In the genomic region with DNA sequence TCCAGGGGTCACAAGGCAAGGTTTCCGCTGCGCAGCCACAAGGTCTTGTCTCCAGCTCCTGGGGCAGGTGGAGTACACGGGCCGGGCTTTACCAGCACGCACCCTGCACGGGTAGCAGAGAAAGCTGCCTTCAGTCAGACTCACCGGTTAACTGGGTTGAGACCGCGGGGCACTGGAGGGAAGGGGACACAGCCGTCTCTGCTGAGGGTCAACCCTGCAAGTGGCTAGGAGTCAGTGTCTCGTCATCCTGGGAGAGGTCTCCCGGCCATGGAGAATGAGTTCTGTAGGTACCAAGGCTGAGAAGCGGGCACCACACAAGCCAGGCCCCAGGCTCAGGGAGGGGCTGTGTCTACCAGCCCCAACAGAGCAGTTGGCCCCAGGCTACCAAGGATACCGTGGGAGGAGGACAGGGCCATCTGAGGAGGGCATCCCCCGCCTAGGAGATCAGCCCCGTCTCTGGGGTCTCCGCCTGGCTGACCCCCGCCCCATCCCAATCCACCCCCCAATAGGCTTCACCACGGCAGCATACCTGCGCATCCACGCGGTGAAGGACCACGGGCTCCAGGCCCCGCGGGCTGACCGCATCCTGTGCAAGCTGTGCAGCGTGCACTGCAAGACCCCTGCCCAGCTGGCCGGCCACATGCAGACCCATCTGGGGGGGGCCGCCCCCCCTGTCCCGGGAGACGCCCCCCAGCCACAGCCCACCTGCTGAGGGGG, we compare ENCODE assay signal across 8 cellular contexts. TPM values are rescaled to one million over a fixed set of nuclear protein-coding genes. Genes with fewer than 3 reads are reported as not detected.
A peak's percentile ranks its signal among the peaks of the same experiment; 100 is the strongest.
DNase-seq lines count a peak whose midpoint lies in the region; ATAC-seq and TF ChIP-seq lines count a peak whose summit lies in the region.

No MANE protein-coding gene starts in this region.

- peaks cover 37% of the 10 kb centered on the region for H3K36me3 Mint-ChIP-seq in GM23338 (ENCODE audit: low read depth)
- H3K36me3 Mint-ChIP-seq in T-helper 17 cell (ENCODE audit: low read depth): peaks cover 2% of the 10 kb centered on the region

- ATAC-seq in GM23338 (no peak), T-helper 17 cell (no peak), HG03457 (IDR thresholded peaks at IDR 0.05; ENCODE audit: unreplicated experiment) (no peak), HG03025 (IDR thresholded peaks at IDR 0.05; ENCODE audit: low FRiP score, unreplicated experiment) (no peak)

- H3K27ac ChIP-seq in GM23338 (ENCODE audit: low read depth) (peak overlapping the region; percentile 88), skeletal muscle tissue (ENCODE audit: low read depth, low read length) (peak overlapping the region; percentile 89)

- peaks cover 9% of the 10 kb centered on the region; the same call in 1 of the 2 replicates for H3K36me3 ChIP-seq in GM23338 (ENCODE audit: insufficient read depth)
- H3K36me3 ChIP-seq in skeletal muscle tissue (ENCODE audit: control insufficient read depth in 3 of 3, insufficient read depth in 3 of 3, low read length in 3 of 3): peaks cover 11 to 15% (median 14%) of the 10 kb centered on the region in 3 donors

- H3K4me3 Mint-ChIP-seq in GM23338: peak overlapping the region; percentile 86
- H3K4me3 Mint-ChIP-seq in T-helper 17 cell: peak overlapping the region; percentile 95

- peak overlapping the region; percentile 33 to 53 (median 50) for H3K9ac ChIP-seq in skeletal muscle tissue (ENCODE audit: low read depth in 1 of 3, low read length in 3 of 3)

- H3K4me1 Mint-ChIP-seq in GM23338 (peaks cover 50% of the 10 kb centered on the region), T-helper 17 cell (peaks cover 47% of the 10 kb centered on the region)

- H3K27me3 Mint-ChIP-seq in GM23338 (ENCODE audit: insufficient read depth, low read depth, poor library complexity) (peaks cover 42% of the 10 kb centered on the region), T-helper 17 cell (no peaks in the 10 kb centered on the region)

- H3K4me2 ChIP-seq in GM23338: peak overlapping the region; percentile 97

- peak overlapping the region; percentile 79; the same call in 1 of the 2 replicates for H3K27ac Mint-ChIP-seq in GM23338
- H3K27ac Mint-ChIP-seq in T-helper 17 cell: peak overlapping the region; percentile 95

- H3K4me3 ChIP-seq in GM23338 (peak overlapping the region; percentile 87; the same call in 1 of the 2 replicates), fibroblast of pulmonary artery (replicated peaks; ENCODE audit: low read depth, low read length) (peak overlapping the region; percentile 66), skeletal muscle tissue (ENCODE audit: low read length in 3 of 3) (peak overlapping the region in 1 of 3 donors; percentile 29)

- H3K9me3 ChIP-seq in T-helper 17 cell (ENCODE audit: control insufficient read depth, low read length, poor library complexity, severe bottlenecking) (no peaks in the 10 kb centered on the region), skeletal muscle tissue (ENCODE audit: control insufficient read depth in 3 of 3, low read length in 3 of 3) (no peaks in the 10 kb centered on the region)

- H4K20me1 ChIP-seq in GM23338 (replicated peaks; ENCODE audit: insufficient read depth): peaks cover 13% of the 10 kb centered on the region; the same call in 1 of the 2 replicates

- H3K79me2 ChIP-seq in GM23338 (replicated peaks; ENCODE audit: insufficient read depth): peaks cover 28% of the 10 kb centered on the region

- H3K4me1 ChIP-seq in GM23338 (ENCODE audit: insufficient read depth) (peaks cover 53% of the 10 kb centered on the region), skeletal muscle tissue (ENCODE audit: control insufficient read depth in 3 of 3, insufficient read depth in 3 of 3, low read length in 3 of 3) (peaks cover 59 to 70% (median 68%) of the 10 kb centered on the region in 3 donors)

- DNase-seq in GM23338 (ENCODE audit: low spot score): no peak
- no peak for DNase-seq in T-helper 17 cell
- DNase-seq in fibroblast of pulmonary artery (ENCODE audit: low read depth): no peak
- no peak for DNase-seq in AG20443 (ENCODE audit: low spot score)
- no peak for DNase-seq in cerebellar nuclear complex (lab: John Stamatoyannopoulos, UW)

- TF ChIP-seq CTCF in GM23338 (conservative IDR thresholded peaks at IDR 0.05; ENCODE audit: low read depth in 2 of 2) (no peak), fibroblast of pulmonary artery (IDR thresholded peaks at IDR 0.05; ENCODE audit: low read length, missing control alignments) (no peak)

- no peaks in the 10 kb centered on the region for H3K9me2 ChIP-seq in GM23338 (ENCODE audit: insufficient read depth)

- peaks cover 41% of the 10 kb centered on the region for H3F3A ChIP-seq in GM23338 (replicated peaks; ENCODE audit: low read depth)

- H2AFZ ChIP-seq in GM23338: no peak overlapping the region

- peaks cover 3% of the 10 kb centered on the region for H3K9me3 Mint-ChIP-seq in GM23338

- no peaks in the 10 kb centered on the region for H3K27me3 ChIP-seq in GM23338 (ENCODE audit: insufficient read depth)
- H3K27me3 ChIP-seq in skeletal muscle tissue (ENCODE audit: control insufficient read depth in 3 of 3, insufficient read depth in 3 of 3, low read length in 3 of 3): no peaks in the 10 kb centered on the region

TF ChIP-seq in GM23338, 12 proteins besides CTCF, POLR2A, EP300 and RAD21:
- TF ChIP-seq NANOG (IDR thresholded peaks at IDR 0.05; ENCODE audit: borderline replicate concordance) (no peak), EZH2 (IDR thresholded peaks at IDR 0.05; ENCODE audit: low read depth, unreplicated experiment) (no peak), POLR2AphosphoS5 (IDR thresholded peaks at IDR 0.05; ENCODE audit: low read depth) (no peak)
- TF ChIP-seq, protein P1, sequence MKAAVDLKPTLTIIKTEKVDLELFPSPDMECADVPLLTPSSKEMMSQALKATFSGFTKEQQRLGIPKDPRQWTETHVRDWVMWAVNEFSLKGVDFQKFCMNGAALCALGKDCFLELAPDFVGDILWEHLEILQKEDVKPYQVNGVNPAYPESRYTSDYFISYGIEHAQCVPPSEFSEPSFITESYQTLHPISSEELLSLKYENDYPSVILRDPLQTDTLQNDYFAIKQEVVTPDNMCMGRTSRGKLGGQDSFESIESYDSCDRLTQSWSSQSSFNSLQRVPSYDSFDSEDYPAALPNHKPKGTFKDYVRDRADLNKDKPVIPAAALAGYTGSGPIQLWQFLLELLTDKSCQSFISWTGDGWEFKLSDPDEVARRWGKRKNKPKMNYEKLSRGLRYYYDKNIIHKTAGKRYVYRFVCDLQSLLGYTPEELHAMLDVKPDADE (IDR thresholded peaks at IDR 0.05): no peak
- TF ChIP-seq, protein P2, sequence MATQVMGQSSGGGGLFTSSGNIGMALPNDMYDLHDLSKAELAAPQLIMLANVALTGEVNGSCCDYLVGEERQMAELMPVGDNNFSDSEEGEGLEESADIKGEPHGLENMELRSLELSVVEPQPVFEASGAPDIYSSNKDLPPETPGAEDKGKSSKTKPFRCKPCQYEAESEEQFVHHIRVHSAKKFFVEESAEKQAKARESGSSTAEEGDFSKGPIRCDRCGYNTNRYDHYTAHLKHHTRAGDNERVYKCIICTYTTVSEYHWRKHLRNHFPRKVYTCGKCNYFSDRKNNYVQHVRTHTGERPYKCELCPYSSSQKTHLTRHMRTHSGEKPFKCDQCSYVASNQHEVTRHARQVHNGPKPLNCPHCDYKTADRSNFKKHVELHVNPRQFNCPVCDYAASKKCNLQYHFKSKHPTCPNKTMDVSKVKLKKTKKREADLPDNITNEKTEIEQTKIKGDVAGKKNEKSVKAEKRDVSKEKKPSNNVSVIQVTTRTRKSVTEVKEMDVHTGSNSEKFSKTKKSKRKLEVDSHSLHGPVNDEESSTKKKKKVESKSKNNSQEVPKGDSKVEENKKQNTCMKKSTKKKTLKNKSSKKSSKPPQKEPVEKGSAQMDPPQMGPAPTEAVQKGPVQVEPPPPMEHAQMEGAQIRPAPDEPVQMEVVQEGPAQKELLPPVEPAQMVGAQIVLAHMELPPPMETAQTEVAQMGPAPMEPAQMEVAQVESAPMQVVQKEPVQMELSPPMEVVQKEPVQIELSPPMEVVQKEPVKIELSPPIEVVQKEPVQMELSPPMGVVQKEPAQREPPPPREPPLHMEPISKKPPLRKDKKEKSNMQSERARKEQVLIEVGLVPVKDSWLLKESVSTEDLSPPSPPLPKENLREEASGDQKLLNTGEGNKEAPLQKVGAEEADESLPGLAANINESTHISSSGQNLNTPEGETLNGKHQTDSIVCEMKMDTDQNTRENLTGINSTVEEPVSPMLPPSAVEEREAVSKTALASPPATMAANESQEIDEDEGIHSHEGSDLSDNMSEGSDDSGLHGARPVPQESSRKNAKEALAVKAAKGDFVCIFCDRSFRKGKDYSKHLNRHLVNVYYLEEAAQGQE (IDR thresholded peaks at IDR 0.05; ENCODE audit: unreplicated experiment): no peak
TF ChIP-seq in GM23338: peak in this region for 0.

RNA-seq across cellular contexts. Expression of a gene that starts 2.8 kb away (rescaled TPM):
- total RNA-seq in GM23338 (2014; rRNA removed; shearing (Covaris generic)): 8.9 and 13.3 TPM in 2 replicates
- polyA plus RNA-seq in GM23338 (2016; fragmentation: Nextera tagmentation; extraction: Ambion mirVana): 13.6 and 16.6 TPM in 2 replicates
- total RNA-seq in T-helper 17 cell (1 to 10 TPM; 2.0 to 3.4 TPM), skeletal muscle tissue (0.52 TPM)

RNA-seq across cellular contexts. Expression of a gene that starts 2.9 kb away (rescaled TPM):
- 181 and 270 TPM in 2 replicates for total RNA-seq in GM23338 (2014; rRNA removed; shearing (Covaris generic))
- 155 and 170 TPM in 2 replicates for polyA plus RNA-seq in GM23338 (2016; fragmentation: Nextera tagmentation; extraction: Ambion mirVana)
- total RNA-seq in T-helper 17 cell: 100 to 1,000 TPM; 242 to 254 TPM
- 141 TPM for total RNA-seq in skeletal muscle tissue

RNA-seq across cellular contexts. Expression of a gene that starts 6.8 kb away (rescaled TPM):
- 59.7 and 67.6 TPM in 2 replicates for total RNA-seq in GM23338 (2014; rRNA removed; shearing (Covaris generic))
- 76.7 and 78.7 TPM in 2 replicates for polyA plus RNA-seq in GM23338 (2016; fragmentation: Nextera tagmentation; extraction: Ambion mirVana)
- total RNA-seq in T-helper 17 cell (10 to 100 TPM; 15.2 to 16.3 TPM), skeletal muscle tissue (8.9 TPM)

RNA-seq across cellular contexts. Expression of a gene that starts 11.1 kb away (rescaled TPM):
- total RNA-seq in GM23338 (2014; rRNA removed; shearing (Covaris generic)): 2.6 and 3.7 TPM in 2 replicates
- 1.4 and 2.0 TPM in 2 replicates for polyA plus RNA-seq in GM23338 (2016; fragmentation: Nextera tagmentation; extraction: Ambion mirVana)
- 100 to 1,000 TPM; 141 to 154 TPM for total RNA-seq in T-helper 17 cell
- total RNA-seq in skeletal muscle tissue: 28.2 TPM

RNA-seq across cellular contexts. Expression of a gene that starts 18.6 kb away (rescaled TPM):
- total RNA-seq in GM23338 (2014; rRNA removed; shearing (Covaris generic)): 179 and 192 TPM in 2 replicates
- 110 and 120 TPM in 2 replicates for polyA plus RNA-seq in GM23338 (2016; fragmentation: Nextera tagmentation; extraction: Ambion mirVana)
- 10 to 100 TPM; 74.3 to 89.0 TPM for total RNA-seq in T-helper 17 cell
- 33.4 TPM for total RNA-seq in skeletal muscle tissue
